In the genomic region with DNA sequence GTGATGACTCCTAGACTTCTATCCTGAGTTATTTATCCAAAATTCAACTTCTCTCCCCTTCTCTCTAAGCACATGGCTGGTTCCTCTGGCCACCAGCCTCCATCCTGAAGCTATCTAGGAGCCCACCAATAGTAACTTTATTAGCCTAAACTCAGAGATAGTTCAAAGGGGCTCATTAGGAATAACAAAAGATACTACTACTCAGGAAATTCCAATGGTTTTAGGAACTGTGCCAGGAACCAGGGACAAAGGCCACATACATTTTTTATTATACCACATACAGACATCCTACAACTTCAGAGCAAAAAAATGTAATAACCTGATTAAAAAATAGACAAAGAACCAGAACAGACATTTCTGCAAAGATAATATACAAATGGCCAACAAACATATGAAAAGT, we compare ENCODE assay signal across 1 cellular context.
TF ChIP-seq lines count a peak whose summit lies in the region.

No MANE protein-coding gene starts in this region.

TF ChIP-seq in GM23338, 12 proteins besides CTCF, POLR2A, EP300 and RAD21 (continued from another document):
- TF ChIP-seq, protein P1, sequence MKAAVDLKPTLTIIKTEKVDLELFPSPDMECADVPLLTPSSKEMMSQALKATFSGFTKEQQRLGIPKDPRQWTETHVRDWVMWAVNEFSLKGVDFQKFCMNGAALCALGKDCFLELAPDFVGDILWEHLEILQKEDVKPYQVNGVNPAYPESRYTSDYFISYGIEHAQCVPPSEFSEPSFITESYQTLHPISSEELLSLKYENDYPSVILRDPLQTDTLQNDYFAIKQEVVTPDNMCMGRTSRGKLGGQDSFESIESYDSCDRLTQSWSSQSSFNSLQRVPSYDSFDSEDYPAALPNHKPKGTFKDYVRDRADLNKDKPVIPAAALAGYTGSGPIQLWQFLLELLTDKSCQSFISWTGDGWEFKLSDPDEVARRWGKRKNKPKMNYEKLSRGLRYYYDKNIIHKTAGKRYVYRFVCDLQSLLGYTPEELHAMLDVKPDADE (IDR thresholded peaks at IDR 0.05), result no peak
